In genomic region chr1:162187676-162188075, GRCh38 we compare ENCODE assay signal across 19 cellular contexts.
A peak's percentile ranks its signal among the peaks of the same experiment; 100 is the strongest.
DNase-seq lines count a peak whose midpoint lies in the region; ATAC-seq, FAIRE-seq and TF ChIP-seq lines count a peak whose summit lies in the region.
"Had no signal": no experiment of that assay in that cellular context is flagged by ENCODE, and none has a peak within 500 bp of the region (broad histone marks: within the 10 kb centered on the region; RNA-seq: fewer than 3 reads in every experiment).

No MANE protein-coding gene starts in this region.

- TF ChIP-seq CTCF in D721Med (IDR thresholded peaks at IDR 0.05; ENCODE audit: insufficient read depth, missing control alignments) (no peak), bronchial epithelial cell (IDR thresholded peaks at IDR 0.05; ENCODE audit: insufficient read depth, low read length, severe bottlenecking) (no peak)

- no peak for ATAC-seq in GM19035 (IDR thresholded peaks at IDR 0.05; ENCODE audit: unreplicated experiment)
- ATAC-seq: sciatic nerve; stimulated activated effector memory CD8-positive, alpha-beta T cell treated with anti-CD3 and anti-CD28 coated beads, Interleukin-12 subunit alpha, Interleukin-12 subunit beta, amount 100 ng/mL, for 72 hours had no signal

- H3K36me3 ChIP-seq in bronchial epithelial cell (ENCODE audit: control insufficient read depth, insufficient read depth, low read length), result no peaks in the 10 kb centered on the region
- H3K36me3 ChIP-seq: cardiac muscle cell, esophagus squamous epithelium, thoracic aorta had no signal

- peak; percentile 90 for FAIRE-seq in D721Med (lab: Jason Lieb, UNC)
- FAIRE-seq in bronchial epithelial cell (lab: Jason Lieb, UNC), result no peak
- no peak for FAIRE-seq in urothelium cell line (lab: Jason Lieb, UNC)
- FAIRE-seq: GM19239 had no signal

- DNase-seq in D721Med (ENCODE audit: insufficient read length, low spot score) (no peak), HT1080 (ENCODE audit: low read depth) (peak; percentile 44), bronchial epithelial cell (ENCODE audit: low read depth) (peak; percentile 13), kidney tubule cell (ENCODE audit: low spot score) (peak; percentile 19), urothelium cell line (ENCODE audit: low spot score) (no peak)
- no peak for DNase-seq in activated CD8-positive, alpha-beta memory T cell treated with anti-CD3 and anti-CD28 coated beads, Interleukin-2, amount 50 U/mL, for 48 hours
- DNase-seq: activated CD4-positive, alpha-beta T cell treated with anti-CD3 and anti-CD28 coated beads for 4 hours; AML-193; effector memory CD4-positive, alpha-beta T cell; esophagus squamous epithelium; RPMI8226; T-helper 9 cell had no signal

- H3K27me3 ChIP-seq in bronchial epithelial cell (ENCODE audit: control insufficient read depth, insufficient read depth, low read length), result no peaks in the 10 kb centered on the region
- H3K27me3 ChIP-seq: cardiac muscle cell, esophagus squamous epithelium had no signal

- H3K4me3 ChIP-seq in bronchial epithelial cell (ENCODE audit: low read depth, low read length), result no peak overlapping the region
- H3K4me3 ChIP-seq: cardiac muscle cell, esophagus squamous epithelium, lung, thoracic aorta had no signal

Comparison
In these comparisons a context has a peak if more than half of its experiments do, and no peak if none do; other contexts are left out.
1. DNase-seq: peak in HT1080 (single experiment), bronchial epithelial cell (single experiment) and kidney tubule cell (single experiment); none in D721Med (single experiment), urothelium cell line (single experiment) and activated CD8-positive, alpha-beta memory T cell treated with anti-CD3 and anti-CD28 coated beads, Interleukin-2, amount 50 U/mL, for 48 hours (single experiment).